Comparison of ENCODE assay signal across 12 cellular contexts in genomic region chr2:143463717-143464116, GRCh38.
DNase-seq lines count a peak whose midpoint lies in the region; ATAC-seq, FAIRE-seq and TF ChIP-seq lines count a peak whose summit lies in the region.
"Had no signal": no experiment of that assay in that cellular context is flagged by ENCODE, and none has a peak within 500 bp of the region (broad histone marks: within the 10 kb centered on the region; RNA-seq: fewer than 3 reads in every experiment).

No MANE protein-coding gene starts in this region.

- peak; percentile 70 for ATAC-seq in GM18498 (IDR thresholded peaks at IDR 0.05; ENCODE audit: unreplicated experiment)
- peak; percentile 61 for ATAC-seq in GM19397 (IDR thresholded peaks at IDR 0.05; ENCODE audit: unreplicated experiment)
- peak; percentile 44 for ATAC-seq in HG02938 (IDR thresholded peaks at IDR 0.05; ENCODE audit: unreplicated experiment)
- no peak for ATAC-seq in HG03025 (IDR thresholded peaks at IDR 0.05; ENCODE audit: low FRiP score, unreplicated experiment)
- no peak for ATAC-seq in pancreas

- TF ChIP-seq CTCF in MM.1S (IDR thresholded peaks at IDR 0.05; ENCODE audit: low read length), result no peak
- TF ChIP-seq CTCF in GM20000 (IDR thresholded peaks at IDR 0.05; ENCODE audit: extremely low read depth, missing control alignments), result no peak
- TF ChIP-seq CTCF in pancreas (IDR thresholded peaks at IDR 0.05), result no peak

- H4K20me1 ChIP-seq in MM.1S (ENCODE audit: insufficient read depth, low read length) (no peaks in the 10 kb centered on the region), GM23248 (ENCODE audit: insufficient read depth) (no peaks in the 10 kb centered on the region)

- H3K4me2 ChIP-seq in MM.1S (ENCODE audit: low read depth, low read length) (no peak overlapping the region), GM23248 (ENCODE audit: unreplicated experiment) (no peak overlapping the region)

- H3K9ac ChIP-seq in MM.1S (ENCODE audit: low read length) (no peak overlapping the region), GM23248 (no peak overlapping the region)

- H3K27ac ChIP-seq in MM.1S (ENCODE audit: low read length) (no peak overlapping the region), GM23248 (no peak overlapping the region), pancreas (no peak overlapping the region)
- H3K27ac ChIP-seq: epithelial cell of prostate had no signal

- peaks cover 5% of the 10 kb centered on the region; the same call in 1 of the 2 replicates for H3F3A ChIP-seq in MM.1S (ENCODE audit: insufficient read depth, low read length)
- H3F3A ChIP-seq in GM23248 (ENCODE audit: insufficient read depth), result 0 out of 2 replicates have a peak, but pooled peaks cover under 1% of the 10 kb centered on the region

- H2AFZ ChIP-seq in MM.1S (ENCODE audit: low read length) (no peak overlapping the region), GM23248 (no peak overlapping the region)

- in situ Hi-C loops in GM23248 (cut with MboI), result no loop called here

- H3K4me1 ChIP-seq in MM.1S (ENCODE audit: low read length), result peaks cover 4% of the 10 kb centered on the region
- peaks cover 2% of the 10 kb centered on the region; the same call in 1 of the 2 replicates for H3K4me1 ChIP-seq in GM23248 (ENCODE audit: insufficient read depth)
- H3K4me1 ChIP-seq in pancreas, result no peaks in the 10 kb centered on the region

- H3K9me3 ChIP-seq in MM.1S (replicated peaks; ENCODE audit: insufficient read depth, low read length) (no peaks in the 10 kb centered on the region), GM23248 (ENCODE audit: low read depth) (no peaks in the 10 kb centered on the region), pancreas (no peaks in the 10 kb centered on the region)

- H3K79me2 ChIP-seq in MM.1S (ENCODE audit: low read length) (no peaks in the 10 kb centered on the region), GM23248 (ENCODE audit: insufficient read depth) (no peaks in the 10 kb centered on the region)

- DNase-seq in MM.1S, result peak; percentile 21
- DNase-seq in GM20000 (ENCODE audit: low spot score), result no peak
- DNase-seq in GM23248, result no peak
- no peak for DNase-seq in pancreas
- DNase-seq: C1 segment of cervical spinal cord; NCI-H1048; NK-92 treated with Interleukin-12 subunit alpha and Interleukin-12 subunit beta, amount 100 ng/mL, for 24 hours had no signal

- H3K27me3 ChIP-seq in MM.1S (replicated peaks; ENCODE audit: insufficient read depth, low read length) (no peaks in the 10 kb centered on the region), GM23248 (replicated peaks; ENCODE audit: insufficient read depth) (no peaks in the 10 kb centered on the region), pancreas (no peaks in the 10 kb centered on the region)

- intact Hi-C loops in pancreas (cut with DNase I), result no loop called here

- no peaks in the 10 kb centered on the region; the same call in 1 of the 2 replicates for H3K36me3 ChIP-seq in MM.1S (replicated peaks; ENCODE audit: insufficient read depth, low read length)
- H3K36me3 ChIP-seq in GM23248 (ENCODE audit: low read depth), result no peaks in the 10 kb centered on the region
- H3K36me3 ChIP-seq in pancreas, result no peaks in the 10 kb centered on the region

- H3K9me2 ChIP-seq in MM.1S (replicated peaks; ENCODE audit: insufficient read depth, low read length) (no peaks in the 10 kb centered on the region), GM23248 (ENCODE audit: insufficient read depth) (no peaks in the 10 kb centered on the region)

- H3K4me3 ChIP-seq in MM.1S (ENCODE audit: low read length), result no peak overlapping the region
- H3K4me3 ChIP-seq in GM23248, result no peak overlapping the region
- no peak overlapping the region for H3K4me3 ChIP-seq in pancreas

- no peak for FAIRE-seq in pancreas (lab: Jason Lieb, UNC)

Comparison
In these comparisons a context has a peak if more than half of its experiments do, and no peak if none do; other contexts are left out.
1. ATAC-seq: peak in GM18498 (single experiment), GM19397 (single experiment) and HG02938 (single experiment); none in HG03025 (single experiment) and pancreas (0 of 4).